ENCODE assay signal across 36 cellular contexts in the genomic region with DNA sequence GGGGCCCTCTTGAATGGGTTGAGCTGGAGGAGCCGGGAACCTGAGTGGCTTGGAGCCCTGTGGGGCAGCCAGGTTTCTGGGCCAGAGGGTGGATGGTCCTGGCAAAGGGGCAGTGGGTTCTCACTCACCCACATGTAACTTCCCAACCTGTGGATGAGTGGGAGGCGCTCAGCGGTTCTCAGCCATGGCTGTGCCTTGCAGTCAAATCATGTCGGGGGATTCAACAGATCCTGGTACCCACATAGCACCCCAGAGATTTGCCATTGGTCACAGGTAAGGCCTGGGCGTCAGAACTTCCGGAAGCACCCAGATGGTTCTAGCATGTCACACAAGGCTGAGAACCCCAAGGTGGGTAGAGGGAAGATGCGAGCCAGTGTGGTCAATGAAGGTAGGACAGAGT. TPM values are rescaled to one million over a fixed set of nuclear protein-coding genes. Genes with fewer than 3 reads are reported as not detected.
"Had no signal": no experiment of that assay in that cellular context is flagged by ENCODE, and none has a peak within 500 bp of the region (broad histone marks: within the 10 kb centered on the region; RNA-seq: fewer than 3 reads in every experiment).

No MANE protein-coding gene starts in this region.

- H3K27me3 Mint-ChIP-seq: activated CD4-positive, alpha-beta memory T cell treated with anti-CD3 and anti-CD28 coated beads for 36 hours; activated CD4-positive, alpha-beta T cell treated with anti-CD3 and anti-CD28 coated beads for 36 hours; activated CD4-positive, alpha-beta T cell treated with anti-CD3 and anti-CD28 coated beads, Interleukin-2, amount 10 ng/mL, durations not matched to agents 24 days and 14 days; activated CD8-positive, alpha-beta memory T cell treated with anti-CD3 and anti-CD28 coated beads, Interleukin-2, amount 10 ng/mL, durations not matched to agents 7 days and 5 days; activated naive CD4-positive, alpha-beta T cell treated with anti-CD3 and anti-CD28 coated beads, Interleukin-2, amount 50 U/mL, for 24 hours; activated naive CD8-positive, alpha-beta T cell treated with anti-CD3 and anti-CD28 coated beads for 36 hours; activated naive CD8-positive, alpha-beta T cell treated with anti-CD3 and anti-CD28 coated beads, Interleukin-2, amount 50 U/mL, for 24 hours; central memory CD8-positive, alpha-beta T cell; effector memory CD8-positive, alpha-beta T cell; T-helper 17 cell had no signal

- H3K9me3 ChIP-seq: adrenal gland, breast epithelium, esophagus muscularis mucosa, gastrocnemius medialis had no signal

- H3K27ac Mint-ChIP-seq: activated CD4-positive, alpha-beta memory T cell treated with anti-CD3 and anti-CD28 coated beads for 36 hours; activated CD4-positive, alpha-beta T cell treated with anti-CD3 and anti-CD28 coated beads for 36 hours; activated CD4-positive, alpha-beta T cell treated with anti-CD3 and anti-CD28 coated beads, Interleukin-2, amount 10 ng/mL, durations not matched to agents 24 days and 14 days; activated CD8-positive, alpha-beta memory T cell treated with anti-CD3 and anti-CD28 coated beads, Interleukin-2, amount 10 ng/mL, durations not matched to agents 7 days and 5 days; activated CD8-positive, alpha-beta T cell treated with anti-CD3 and anti-CD28 coated beads, Interleukin-2, amount 10 ng/mL, durations not matched to agents 7 days and 5 days; activated naive CD4-positive, alpha-beta T cell treated with anti-CD3 and anti-CD28 coated beads for 36 hours; activated naive CD4-positive, alpha-beta T cell treated with anti-CD3 and anti-CD28 coated beads, Interleukin-2, amount 50 U/mL, for 24 hours; activated naive CD8-positive, alpha-beta T cell treated with anti-CD3 and anti-CD28 coated beads for 36 hours; activated naive CD8-positive, alpha-beta T cell treated with anti-CD3 and anti-CD28 coated beads, Interleukin-2, amount 50 U/mL, for 24 hours; activated T-helper 1 cell treated with anti-CD3 and anti-CD28 coated beads, Interleukin-12 subunit alpha, Interleukin-12 subunit beta, Interleukin-2, Interleukin-4 antibody, amounts not matched to agents 30 ng/mL and 10 ng/mL and 1 ng/mL, durations not matched to agents 14 hours and 24 hours and 36 hours; activated T-helper 2 cell treated with anti-CD3 and anti-CD28 coated beads, Interferon-gamma antibody, Interleukin-2, Interleukin-4, amounts not matched to agents 10 μg/mL and 5 μg/mL and 100 μg/mL, durations not matched to agents 14 hours and 24 hours and 36 hours; brain; effector memory CD8-positive, alpha-beta T cell; T-helper 17 cell; T-helper 2 cell treated with Interferon-gamma antibody and Interleukin-4, amounts not matched to agents 5 μg/mL and 100 μg/mL, for 36 hours had no signal

- H3K36me3 ChIP-seq: breast epithelium, cardiac muscle cell had no signal

- H3K27ac ChIP-seq: adrenal gland, breast epithelium, cardiac muscle cell, coronary artery, esophagus muscularis mucosa, foreskin keratinocyte had no signal

- H3K36me3 Mint-ChIP-seq: activated naive CD4-positive, alpha-beta T cell treated with anti-CD3 and anti-CD28 coated beads, Interleukin-2, amount 50 U/mL, for 24 hours; activated naive CD8-positive, alpha-beta T cell treated with anti-CD3 and anti-CD28 coated beads for 36 hours had no signal

- H3K4me3 Mint-ChIP-seq: activated CD4-positive, alpha-beta memory T cell treated with anti-CD3 and anti-CD28 coated beads for 36 hours; activated CD4-positive, alpha-beta T cell treated with anti-CD3 and anti-CD28 coated beads for 36 hours; activated CD4-positive, alpha-beta T cell treated with anti-CD3 and anti-CD28 coated beads, Interleukin-2, amount 10 ng/mL, durations not matched to agents 24 days and 14 days; activated CD8-positive, alpha-beta memory T cell treated with anti-CD3 and anti-CD28 coated beads, Interleukin-2, amount 10 ng/mL, durations not matched to agents 7 days and 5 days; activated CD8-positive, alpha-beta T cell treated with anti-CD3 and anti-CD28 coated beads, Interleukin-2, amount 10 ng/mL, durations not matched to agents 7 days and 5 days; activated naive CD4-positive, alpha-beta T cell treated with anti-CD3 and anti-CD28 coated beads for 36 hours; activated naive CD4-positive, alpha-beta T cell treated with anti-CD3 and anti-CD28 coated beads, Interleukin-2, amount 50 U/mL, for 24 hours; activated naive CD8-positive, alpha-beta T cell treated with anti-CD3 and anti-CD28 coated beads for 36 hours; activated naive CD8-positive, alpha-beta T cell treated with anti-CD3 and anti-CD28 coated beads, Interleukin-2, amount 50 U/mL, for 24 hours; activated T-helper 1 cell treated with anti-CD3 and anti-CD28 coated beads, Interleukin-12 subunit alpha, Interleukin-12 subunit beta, Interleukin-2, Interleukin-4 antibody, amounts not matched to agents 30 ng/mL and 10 ng/mL and 1 ng/mL, durations not matched to agents 14 hours and 24 hours and 36 hours; brain; central memory CD8-positive, alpha-beta T cell; effector memory CD8-positive, alpha-beta T cell; T-helper 17 cell; T-helper 2 cell treated with Interferon-gamma antibody and Interleukin-4, amounts not matched to agents 5 μg/mL and 100 μg/mL, for 36 hours had no signal

- DNase-seq: activated CD4-positive, alpha-beta memory T cell treated with anti-CD3 and anti-CD28 coated beads for 36 hours; activated CD4-positive, alpha-beta T cell treated with anti-CD3 and anti-CD28 coated beads for 36 hours; activated CD4-positive, alpha-beta T cell treated with anti-CD3 and anti-CD28 coated beads, Interleukin-2, amount 10 ng/mL, durations not matched to agents 24 days and 14 days; activated CD4-positive, CD25-positive, alpha-beta regulatory T cell; activated CD4-positive, CD25-positive, alpha-beta regulatory T cell treated with anti-CD3 and anti-CD28 coated beads, Interleukin-2, amount 50 U/mL, for 72 hours; activated CD8-positive, alpha-beta memory T cell treated with anti-CD3 and anti-CD28 coated beads, Interleukin-2, amount 10 ng/mL, durations not matched to agents 7 days and 5 days; activated CD8-positive, alpha-beta memory T cell treated with anti-CD3 and anti-CD28 coated beads, Interleukin-2, amount 50 U/mL, for 4 hours; activated CD8-positive, alpha-beta T cell treated with anti-CD3 and anti-CD28 coated beads, Interleukin-2, amount 10 ng/mL, durations not matched to agents 7 days and 5 days; activated effector memory CD4-positive, alpha-beta T cell treated with anti-CD3 and anti-CD28 coated beads, Interleukin-2, amount 50 U/mL, for 16 hours; activated naive CD4-positive, alpha-beta T cell treated with anti-CD3 and anti-CD28 coated beads for 36 hours; activated naive CD8-positive, alpha-beta T cell treated with anti-CD3 and anti-CD28 coated beads for 36 hours; activated naive CD8-positive, alpha-beta T cell treated with anti-CD3 and anti-CD28 coated beads, Interleukin-2, amount 50 U/mL, for 24 hours; activated T-cell treated with anti-CD3 and anti-CD28 coated beads, Interleukin-2, amount 50 U/mL, for 1 hour; activated T-cell treated with anti-CD3 and anti-CD28 coated beads, Interleukin-2, amount 50 U/mL, for 48 hours; adrenal gland; amygdala; dermis blood vessel endothelial cell; effector CD4-positive, alpha-beta T cell; effector memory CD8-positive, alpha-beta T cell; erythroblast; foreskin keratinocyte; gastrocnemius medialis; glutamatergic neuron; T-helper 1 cell; T-helper 17 cell; T1000 had no signal

- H3K4me3 ChIP-seq: adrenal gland, breast epithelium, cardiac muscle cell, coronary artery, esophagus muscularis mucosa, gastrocnemius medialis had no signal

- ATAC-seq: activated CD4-positive, alpha-beta T cell treated with anti-CD3 and anti-CD28 coated beads for 36 hours; activated CD8-positive, alpha-beta memory T cell treated with anti-CD3 and anti-CD28 coated beads, Interleukin-2, amount 10 ng/mL, durations not matched to agents 7 days and 5 days; activated CD8-positive, alpha-beta T cell treated with anti-CD3 and anti-CD28 coated beads, Interleukin-2, amount 10 ng/mL, durations not matched to agents 7 days and 5 days; activated naive CD8-positive, alpha-beta T cell treated with anti-CD3 and anti-CD28 coated beads, Interleukin-2, amount 50 U/mL, for 24 hours; effector memory CD8-positive, alpha-beta T cell; foreskin keratinocyte; T-helper 17 cell had no signal

- H3K4me1 ChIP-seq: adrenal gland, breast epithelium, esophagus muscularis mucosa, foreskin keratinocyte, gastrocnemius medialis had no signal

- H3K4me1 Mint-ChIP-seq: activated CD4-positive, alpha-beta T cell treated with anti-CD3 and anti-CD28 coated beads for 36 hours; activated CD4-positive, alpha-beta T cell treated with anti-CD3 and anti-CD28 coated beads, Interleukin-2, amount 10 ng/mL, durations not matched to agents 24 days and 14 days; activated CD8-positive, alpha-beta memory T cell treated with anti-CD3 and anti-CD28 coated beads, Interleukin-2, amount 10 ng/mL, durations not matched to agents 7 days and 5 days; activated naive CD4-positive, alpha-beta T cell treated with anti-CD3 and anti-CD28 coated beads, Interleukin-2, amount 50 U/mL, for 24 hours; activated naive CD8-positive, alpha-beta T cell treated with anti-CD3 and anti-CD28 coated beads for 36 hours; activated naive CD8-positive, alpha-beta T cell treated with anti-CD3 and anti-CD28 coated beads, Interleukin-2, amount 50 U/mL, for 24 hours; central memory CD8-positive, alpha-beta T cell; T-helper 17 cell had no signal

- H3K27me3 ChIP-seq: adrenal gland, cardiac muscle cell, esophagus muscularis mucosa, foreskin keratinocyte, gastrocnemius medialis had no signal

- H3K9me3 Mint-ChIP-seq: activated CD4-positive, alpha-beta memory T cell treated with anti-CD3 and anti-CD28 coated beads for 36 hours; activated CD4-positive, alpha-beta T cell treated with anti-CD3 and anti-CD28 coated beads, Interleukin-2, amount 10 ng/mL, durations not matched to agents 24 days and 14 days; activated naive CD4-positive, alpha-beta T cell treated with anti-CD3 and anti-CD28 coated beads for 36 hours; activated naive CD4-positive, alpha-beta T cell treated with anti-CD3 and anti-CD28 coated beads, Interleukin-2, amount 50 U/mL, for 24 hours; activated naive CD8-positive, alpha-beta T cell treated with anti-CD3 and anti-CD28 coated beads for 36 hours; activated naive CD8-positive, alpha-beta T cell treated with anti-CD3 and anti-CD28 coated beads, Interleukin-2, amount 50 U/mL, for 24 hours; activated T-helper 1 cell treated with anti-CD3 and anti-CD28 coated beads, Interleukin-12 subunit alpha, Interleukin-12 subunit beta, Interleukin-2, Interleukin-4 antibody, amounts not matched to agents 30 ng/mL and 10 ng/mL and 1 ng/mL, durations not matched to agents 14 hours and 24 hours and 36 hours; activated T-helper 2 cell treated with anti-CD3 and anti-CD28 coated beads, Interferon-gamma antibody, Interleukin-2, Interleukin-4, amounts not matched to agents 10 μg/mL and 5 μg/mL and 100 μg/mL, durations not matched to agents 14 hours and 24 hours and 36 hours; central memory CD8-positive, alpha-beta T cell; effector memory CD8-positive, alpha-beta T cell; T-helper 2 cell treated with Interferon-gamma antibody and Interleukin-4, amounts not matched to agents 5 μg/mL and 100 μg/mL, for 36 hours had no signal

RNA-seq across cellular contexts. Expression of a gene that starts 21.9 kb away (rescaled TPM):
- total RNA-seq: activated CD4-positive, alpha-beta memory T cell treated with anti-CD3 and anti-CD28 coated beads for 36 hours; activated CD4-positive, alpha-beta T cell treated with anti-CD3 and anti-CD28 coated beads for 36 hours; activated CD4-positive, alpha-beta T cell treated with anti-CD3 and anti-CD28 coated beads, Interleukin-2, amount 10 ng/mL, durations not matched to agents 24 days and 14 days; activated CD8-positive, alpha-beta T cell treated with anti-CD3 and anti-CD28 coated beads, Interleukin-2, amount 10 ng/mL, durations not matched to agents 7 days and 5 days; activated naive CD4-positive, alpha-beta T cell treated with anti-CD3 and anti-CD28 coated beads for 36 hours; activated T-helper 1 cell treated with anti-CD3 and anti-CD28 coated beads, Interleukin-12 subunit alpha, Interleukin-12 subunit beta, Interleukin-2, Interleukin-4 antibody, amounts not matched to agents 30 ng/mL and 10 ng/mL and 1 ng/mL, durations not matched to agents 14 hours and 24 hours and 36 hours had no signal
